Comparison of ENCODE assay signal across 9 cellular contexts in genomic region chr9:70398145-70398556, GRCh38. TPM values are rescaled to one million over a fixed set of nuclear protein-coding genes. Genes with fewer than 3 reads are reported as not detected.
DNase-seq lines count a peak whose midpoint lies in the region; ATAC-seq and TF ChIP-seq lines count a peak whose summit lies in the region.
"Had no signal": no experiment of that assay in that cellular context is flagged by ENCODE, and none has a peak within 500 bp of the region (broad histone marks: within the 10 kb centered on the region; RNA-seq: fewer than 3 reads in every experiment).

No MANE protein-coding gene starts in this region.

- CTCF ChIA-PET in activated CD4-positive, alpha-beta T cell treated with anti-CD3 and anti-CD28 coated beads, Interleukin-2, amount 10 ng/mL, durations not matched to agents 7 days and 5 days (lab: Charles Lee), result interaction anchor here (0.7 to 1.1 kb wide), 3 partner anchors 10 to 182 kb away, joined by 3 to 4 read pairs (median 3); no protein-coding TSS in a partner anchor

- no peaks in the 10 kb centered on the region for H3K36me3 ChIP-seq in lung (ENCODE audit: control insufficient read depth in 2 of 2, insufficient read depth in 2 of 2, low read length in 2 of 2)
- H3K36me3 ChIP-seq: SJSA1 had no signal

- H3K4me3 ChIP-seq in lung, result no peak overlapping the region
- H3K4me3 ChIP-seq: SJSA1 had no signal

- POLR2A ChIA-PET in activated CD4-positive, alpha-beta T cell treated with anti-CD3 and anti-CD28 coated beads, Interleukin-2, amount 10 ng/mL, durations not matched to agents 7 days and 5 days (lab: Charles Lee), result no interaction called here

- WGBS in lung, 2 donors, result 19 to 25% methylated on average over 4 of the region's 4 CpGs

- peaks cover 57% of the 10 kb centered on the region for H3K4me1 Mint-ChIP-seq in activated CD4-positive, alpha-beta T cell treated with anti-CD3 and anti-CD28 coated beads, Interleukin-2, amount 10 ng/mL, durations not matched to agents 7 days and 5 days
- H3K4me1 Mint-ChIP-seq in T-helper 1 cell treated with Interleukin-12 subunit alpha and Interleukin-12 subunit beta and Interleukin-4 antibody, amounts not matched to agents 30 μg/mL and 1 μg/mL, for 36 hours (ENCODE audit: low read depth), result peaks cover 36% of the 10 kb centered on the region

- H3K9me3 ChIP-seq in lung (ENCODE audit: control insufficient read depth in 2 of 2, insufficient read depth in 1 of 2, low read length in 1 of 2), result no peaks in the 10 kb centered on the region
- H3K9me3 ChIP-seq: SJSA1 had no signal

- H3K27ac ChIP-seq in lung (ENCODE audit: low read depth in 1 of 2, low read length in 1 of 2), result peak overlapping the region in 1 of 2 donors; percentile 35
- H3K27ac ChIP-seq: SJSA1 had no signal

- ATAC-seq in HG03064 (IDR thresholded peaks at IDR 0.05; ENCODE audit: low read depth, unreplicated experiment) (peak; percentile 99), lung (ENCODE audit: insufficient read depth, low FRiP score) (peak; percentile 59)

- no peaks in the 10 kb centered on the region for H3K9me3 Mint-ChIP-seq in activated CD4-positive, alpha-beta T cell treated with anti-CD3 and anti-CD28 coated beads, Interleukin-2, amount 10 ng/mL, durations not matched to agents 7 days and 5 days
- no peaks in the 10 kb centered on the region for H3K9me3 Mint-ChIP-seq in T-helper 1 cell treated with Interleukin-12 subunit alpha and Interleukin-12 subunit beta and Interleukin-4 antibody, amounts not matched to agents 30 μg/mL and 1 μg/mL, for 36 hours

- H3K27me3 ChIP-seq in lung (ENCODE audit: control insufficient read depth, insufficient read depth), result no peaks in the 10 kb centered on the region
- H3K27me3 ChIP-seq: SJSA1 had no signal

- DNase-seq in activated CD4-positive, alpha-beta T cell treated with anti-CD3 and anti-CD28 coated beads, Interleukin-2, amount 10 ng/mL, durations not matched to agents 7 days and 5 days, result no peak
- DNase-seq in activated CD4-positive, alpha-beta T cell treated with anti-CD3 and anti-CD28 coated beads for 4 hours, result no peak
- DNase-seq in lung (ENCODE audit: low spot score) (no peak), cerebellar nuclear complex (lab: John Stamatoyannopoulos, UW) (no peak), NCI-H2107 (lab: John Stamatoyannopoulos, UW) (no peak)
- DNase-seq in activated CD8-positive, alpha-beta memory T cell treated with anti-CD3 and anti-CD28 coated beads for 24 hours, result no peak

- no peaks in the 10 kb centered on the region for H3K27me3 Mint-ChIP-seq in activated CD4-positive, alpha-beta T cell treated with anti-CD3 and anti-CD28 coated beads, Interleukin-2, amount 10 ng/mL, durations not matched to agents 7 days and 5 days
- no peaks in the 10 kb centered on the region for H3K27me3 Mint-ChIP-seq in T-helper 1 cell treated with Interleukin-12 subunit alpha and Interleukin-12 subunit beta and Interleukin-4 antibody, amounts not matched to agents 30 μg/mL and 1 μg/mL, for 36 hours (ENCODE audit: low read depth)

- peak overlapping the region; percentile 55 for H3K4me3 Mint-ChIP-seq in activated CD4-positive, alpha-beta T cell treated with anti-CD3 and anti-CD28 coated beads, Interleukin-2, amount 10 ng/mL, durations not matched to agents 7 days and 5 days
- H3K4me3 Mint-ChIP-seq in T-helper 1 cell treated with Interleukin-12 subunit alpha and Interleukin-12 subunit beta and Interleukin-4 antibody, amounts not matched to agents 30 μg/mL and 1 μg/mL, for 36 hours, result peak overlapping the region; percentile 63

- no peak for TF ChIP-seq CTCF in lung (IDR thresholded peaks at IDR 0.05; ENCODE audit: control extremely low read depth, extremely low read depth)

- H3K27ac Mint-ChIP-seq in activated CD4-positive, alpha-beta T cell treated with anti-CD3 and anti-CD28 coated beads, Interleukin-2, amount 10 ng/mL, durations not matched to agents 7 days and 5 days, result peak overlapping the region; percentile 76
- peak overlapping the region; percentile 74 for H3K27ac Mint-ChIP-seq in T-helper 1 cell treated with Interleukin-12 subunit alpha and Interleukin-12 subunit beta and Interleukin-4 antibody, amounts not matched to agents 30 μg/mL and 1 μg/mL, for 36 hours

- H3K4me1 ChIP-seq in lung (ENCODE audit: control insufficient read depth in 2 of 2, insufficient read depth in 2 of 2, low read length in 2 of 2), result peaks cover 32 to 57% of the 10 kb centered on the region in 2 donors
- H3K4me1 ChIP-seq: SJSA1 had no signal

- no peaks in the 10 kb centered on the region for H3K36me3 Mint-ChIP-seq in activated CD4-positive, alpha-beta T cell treated with anti-CD3 and anti-CD28 coated beads, Interleukin-2, amount 10 ng/mL, durations not matched to agents 7 days and 5 days (ENCODE audit: low read depth)
- H3K36me3 Mint-ChIP-seq in T-helper 1 cell treated with Interleukin-12 subunit alpha and Interleukin-12 subunit beta and Interleukin-4 antibody, amounts not matched to agents 30 μg/mL and 1 μg/mL, for 36 hours (ENCODE audit: low read depth), result no peaks in the 10 kb centered on the region

RNA-seq across cellular contexts. Expression of gene KLF9, which starts 16.3 kb away (rescaled TPM):
- total RNA-seq in activated CD4-positive, alpha-beta T cell treated with anti-CD3 and anti-CD28 coated beads, Interleukin-2, amount 10 ng/mL, durations not matched to agents 7 days and 5 days, result 10 to 100 TPM; 11.3 to 12.8 TPM
- total RNA-seq in lung, result 10 to 100 TPM; 34.8 to 61.5 TPM
- polyA plus RNA-seq in lung, result 10 to 100 TPM; 16.0 to 49.8 TPM
